Comparison of ENCODE assay signal across 2 cellular contexts in the genomic region with DNA sequence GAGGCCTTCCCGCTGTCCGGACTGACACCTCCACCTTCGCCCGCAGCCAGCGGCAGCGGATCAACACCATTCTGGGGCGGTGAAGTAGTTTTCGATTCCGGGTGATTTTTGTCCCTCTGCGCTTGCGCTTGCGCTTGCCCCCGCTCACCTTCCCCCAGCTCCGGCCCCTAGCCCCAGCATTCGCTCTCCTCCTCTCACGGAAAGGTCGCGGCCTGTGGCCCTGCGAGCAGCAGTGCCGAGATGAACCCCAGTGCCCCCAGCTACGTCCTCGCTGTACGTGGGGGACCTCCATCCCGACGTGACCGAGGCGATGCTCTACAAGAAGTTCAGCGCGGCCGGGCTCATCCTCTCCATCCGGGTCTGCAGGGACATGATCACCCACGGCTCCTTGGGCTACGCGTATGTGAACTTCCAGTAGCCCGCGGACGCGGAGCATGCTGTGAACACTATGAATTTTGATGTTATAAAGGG.
TF ChIP-seq lines count a peak whose summit lies in the region.

No MANE protein-coding gene starts in this region.

TF ChIP-seq in liver, 16 proteins besides CTCF, POLR2A, EP300 and RAD21:
- no peak for TF ChIP-seq HNF4G (IDR thresholded peaks at IDR 0.05)
- no peak for TF ChIP-seq GABPA (IDR thresholded peaks at IDR 0.05 in 1 of 2, conservative IDR thresholded peaks at IDR 0.05 in 1 of 2)
- no peak for TF ChIP-seq TAF1 (conservative IDR thresholded peaks at IDR 0.05)
- TF ChIP-seq, protein P1, sequence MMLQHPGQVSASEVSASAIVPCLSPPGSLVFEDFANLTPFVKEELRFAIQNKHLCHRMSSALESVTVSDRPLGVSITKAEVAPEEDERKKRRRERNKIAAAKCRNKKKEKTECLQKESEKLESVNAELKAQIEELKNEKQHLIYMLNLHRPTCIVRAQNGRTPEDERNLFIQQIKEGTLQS (IDR thresholded peaks at IDR 0.05) = no peak
- no peak for TF ChIP-seq FOXA1 (IDR thresholded peaks at IDR 0.05)
- TF ChIP-seq HNF4A (conservative IDR thresholded peaks at IDR 0.05) = no peak

TF ChIP-seq in HepG2, 621 proteins besides CTCF, POLR2A, EP300 and RAD21:
- TF ChIP-seq ZNF761 (CRISPR knock-in tag; conservative IDR thresholded peaks at IDR 0.05) = no peak
- TF ChIP-seq ZSCAN25 (CRISPR knock-in tag; IDR thresholded peaks at IDR 0.05) = no peak
- TF ChIP-seq ZNF780A (CRISPR knock-in tag; IDR thresholded peaks at IDR 0.05) = no peak
- TF ChIP-seq, protein P2, sequence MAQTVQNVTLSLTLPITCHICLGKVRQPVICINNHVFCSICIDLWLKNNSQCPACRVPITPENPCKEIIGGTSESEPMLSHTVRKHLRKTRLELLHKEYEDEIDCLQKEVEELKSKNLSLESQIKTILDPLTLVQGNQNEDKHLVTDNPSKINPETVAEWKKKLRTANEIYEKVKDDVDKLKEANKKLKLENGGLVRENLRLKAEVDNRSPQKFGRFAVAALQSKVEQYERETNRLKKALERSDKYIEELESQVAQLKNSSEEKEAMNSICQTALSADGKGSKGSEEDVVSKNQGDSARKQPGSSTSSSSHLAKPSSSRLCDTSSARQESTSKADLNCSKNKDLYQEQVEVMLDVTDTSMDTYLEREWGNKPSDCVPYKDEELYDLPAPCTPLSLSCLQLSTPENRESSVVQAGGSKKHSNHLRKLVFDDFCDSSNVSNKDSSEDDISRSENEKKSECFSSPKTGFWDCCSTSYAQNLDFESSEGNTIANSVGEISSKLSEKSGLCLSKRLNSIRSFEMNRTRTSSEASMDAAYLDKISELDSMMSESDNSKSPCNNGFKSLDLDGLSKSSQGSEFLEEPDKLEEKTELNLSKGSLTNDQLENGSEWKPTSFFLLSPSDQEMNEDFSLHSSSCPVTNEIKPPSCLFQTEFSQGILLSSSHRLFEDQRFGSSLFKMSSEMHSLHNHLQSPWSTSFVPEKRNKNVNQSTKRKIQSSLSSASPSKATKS (CRISPR knock-in tag; IDR thresholded peaks at IDR 0.05) = no peak
- TF ChIP-seq PAX8 (CRISPR knock-in tag; IDR thresholded peaks at IDR 0.05; ENCODE audit: borderline replicate concordance) = no peak
- TF ChIP-seq, protein P3, sequence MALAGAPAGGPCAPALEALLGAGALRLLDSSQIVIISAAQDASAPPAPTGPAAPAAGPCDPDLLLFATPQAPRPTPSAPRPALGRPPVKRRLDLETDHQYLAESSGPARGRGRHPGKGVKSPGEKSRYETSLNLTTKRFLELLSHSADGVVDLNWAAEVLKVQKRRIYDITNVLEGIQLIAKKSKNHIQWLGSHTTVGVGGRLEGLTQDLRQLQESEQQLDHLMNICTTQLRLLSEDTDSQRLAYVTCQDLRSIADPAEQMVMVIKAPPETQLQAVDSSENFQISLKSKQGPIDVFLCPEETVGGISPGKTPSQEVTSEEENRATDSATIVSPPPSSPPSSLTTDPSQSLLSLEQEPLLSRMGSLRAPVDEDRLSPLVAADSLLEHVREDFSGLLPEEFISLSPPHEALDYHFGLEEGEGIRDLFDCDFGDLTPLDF (CRISPR knock-in tag; IDR thresholded peaks at IDR 0.05) = no peak
- no peak for TF ChIP-seq TBX2 (CRISPR knock-in tag; IDR thresholded peaks at IDR 0.05; ENCODE audit: borderline replicate concordance)
- TF ChIP-seq ZNF768 (CRISPR knock-in tag; IDR thresholded peaks at IDR 0.05) = no peak
- TF ChIP-seq ZNF329 (CRISPR knock-in tag; IDR thresholded peaks at IDR 0.05; ENCODE audit: low read depth) = no peak
- TF ChIP-seq, protein P4, sequence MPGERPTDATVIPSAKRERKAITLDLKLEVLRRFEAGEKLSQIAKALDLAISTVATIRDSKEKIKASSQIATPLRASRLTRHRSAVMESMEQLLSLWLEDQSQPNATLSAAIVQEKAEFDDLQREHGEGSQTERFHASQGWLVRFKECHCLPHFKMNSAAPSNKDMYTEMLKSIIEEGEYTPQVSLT (CRISPR knock-in tag; IDR thresholded peaks at IDR 0.05; ENCODE audit: borderline replicate concordance, low read depth) = no peak
- TF ChIP-seq, protein P5, sequence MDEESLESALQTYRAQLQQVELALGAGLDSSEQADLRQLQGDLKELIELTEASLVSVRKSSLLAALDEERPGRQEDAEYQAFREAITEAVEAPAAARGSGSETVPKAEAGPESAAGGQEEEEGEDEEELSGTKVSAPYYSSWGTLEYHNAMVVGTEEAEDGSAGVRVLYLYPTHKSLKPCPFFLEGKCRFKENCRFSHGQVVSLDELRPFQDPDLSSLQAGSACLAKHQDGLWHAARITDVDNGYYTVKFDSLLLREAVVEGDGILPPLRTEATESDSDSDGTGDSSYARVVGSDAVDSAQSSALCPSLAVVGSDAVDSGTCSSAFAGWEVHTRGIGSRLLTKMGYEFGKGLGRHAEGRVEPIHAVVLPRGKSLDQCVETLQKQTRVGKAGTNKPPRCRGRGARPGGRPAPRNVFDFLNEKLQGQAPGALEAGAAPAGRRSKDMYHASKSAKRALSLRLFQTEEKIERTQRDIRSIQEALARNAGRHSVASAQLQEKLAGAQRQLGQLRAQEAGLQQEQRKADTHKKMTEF (CRISPR knock-in tag; IDR thresholded peaks at IDR 0.05) = no peak
- no peak for TF ChIP-seq HNF4A (CRISPR knock-in tag; IDR thresholded peaks at IDR 0.05)
- TF ChIP-seq ZNF562 (CRISPR knock-in tag; IDR thresholded peaks at IDR 0.05; ENCODE audit: borderline replicate concordance) = no peak
- TF ChIP-seq MTF2 (CRISPR knock-in tag; IDR thresholded peaks at IDR 0.05; ENCODE audit: borderline replicate concordance) = no peak
- no peak for TF ChIP-seq NKX3-1 (CRISPR knock-in tag; IDR thresholded peaks at IDR 0.05)
- TF ChIP-seq ZBTB3 (CRISPR knock-in tag; IDR thresholded peaks at IDR 0.05; ENCODE audit: borderline replicate concordance, low read depth) = no peak
- TF ChIP-seq, protein P6, sequence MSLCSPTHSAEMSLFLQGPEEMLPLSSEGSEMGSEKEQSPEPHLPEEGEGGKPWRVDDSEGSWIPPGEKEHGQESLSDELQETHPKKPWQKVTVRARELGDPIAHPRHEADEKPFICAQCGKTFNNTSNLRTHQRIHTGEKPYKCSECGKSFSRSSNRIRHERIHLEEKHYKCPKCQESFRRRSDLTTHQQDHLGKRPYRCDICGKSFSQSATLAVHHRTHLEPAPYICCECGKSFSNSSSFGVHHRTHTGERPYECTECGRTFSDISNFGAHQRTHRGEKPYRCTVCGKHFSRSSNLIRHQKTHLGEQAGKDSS (CRISPR knock-in tag; IDR thresholded peaks at IDR 0.05; ENCODE audit: borderline replicate concordance, low read depth) = no peak
